In the genomic region with DNA sequence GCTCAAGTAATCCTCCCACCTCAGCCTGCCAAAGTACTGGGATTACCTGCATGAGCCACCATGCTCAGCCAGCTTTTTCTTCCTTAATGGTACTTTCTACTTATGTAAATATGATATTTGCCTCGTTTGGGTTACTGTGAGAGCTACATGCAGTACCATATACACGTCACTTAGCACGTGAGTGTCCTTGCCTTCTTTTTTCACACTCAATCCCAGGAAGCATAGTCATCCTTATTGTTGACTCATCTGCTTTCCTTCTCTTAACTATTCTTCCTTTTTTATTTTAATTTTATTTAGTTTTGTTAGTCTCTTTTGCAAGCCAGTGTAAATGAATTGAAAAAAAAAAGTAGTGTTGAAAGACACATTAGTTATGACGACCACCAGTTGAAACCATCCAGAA, we compare ENCODE assay signal across 15 cellular contexts.
"Had no signal": no experiment of that assay in that cellular context is flagged by ENCODE, and none has a peak within 500 bp of the region (broad histone marks: within the 10 kb centered on the region; RNA-seq: fewer than 3 reads in every experiment).

No MANE protein-coding gene starts in this region.

- H3K9me3 ChIP-seq: breast epithelium, esophagus muscularis mucosa, heart left ventricle, neutrophil, tibial nerve had no signal

- H3K27me3 ChIP-seq: breast epithelium, esophagus muscularis mucosa, heart left ventricle, tibial nerve had no signal

- H3K27ac ChIP-seq: breast epithelium, esophagus muscularis mucosa, heart left ventricle, neutrophil, tibial nerve had no signal

- H3K4me1 ChIP-seq: breast epithelium, esophagus muscularis mucosa, heart left ventricle, tibial nerve had no signal

- H3K4me3 ChIP-seq: breast epithelium, esophagus muscularis mucosa, heart left ventricle, tibial nerve had no signal

- DNase-seq: activated CD4-positive, alpha-beta T cell treated with anti-CD3 and anti-CD28 coated beads, Interleukin-2, amount 50 U/mL, for 1 hour; activated CD4-positive, CD25-positive, alpha-beta regulatory T cell; activated naive CD8-positive, alpha-beta T cell treated with anti-CD3 and anti-CD28 coated beads, Interleukin-2, amount 10 ng/mL, durations not matched to agents 7 days and 5 days; anterior cingulate cortex; heart left ventricle; immature natural killer cell; mesendoderm; natural killer cell; posterior cingulate gyrus; stimulated activated CD4-positive, alpha-beta T cell treated with anti-CD3 and anti-CD28 coated beads, Interleukin-4, amount 100 ng/mL, for 1 hour; stimulated activated naive B cell treated with anti-CD40 and anti-IgM and Interleukin-4, amounts not matched to agents 10 μg/mL and 1 μg/mL and 100 μg/mL, for 72 hours had no signal

- H3K36me3 ChIP-seq: breast epithelium, esophagus muscularis mucosa, heart left ventricle, neutrophil, tibial nerve had no signal
